In genomic region chr7:134316539-134317344, GRCh38 we compare ENCODE assay signal across 1 cellular context.
TF ChIP-seq lines count a peak whose summit lies in the region.

A gene with protein sequence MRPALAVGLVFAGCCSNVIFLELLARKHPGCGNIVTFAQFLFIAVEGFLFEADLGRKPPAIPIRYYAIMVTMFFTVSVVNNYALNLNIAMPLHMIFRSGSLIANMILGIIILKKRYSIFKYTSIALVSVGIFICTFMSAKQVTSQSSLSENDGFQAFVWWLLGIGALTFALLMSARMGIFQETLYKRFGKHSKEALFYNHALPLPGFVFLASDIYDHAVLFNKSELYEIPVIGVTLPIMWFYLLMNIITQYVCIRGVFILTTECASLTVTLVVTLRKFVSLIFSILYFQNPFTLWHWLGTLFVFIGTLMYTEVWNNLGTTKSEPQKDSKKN (minus strand): TSS chr7:134316930. CDS start chr7:134316751, 179 bp downstream.

TF ChIP-seq in GM12878, 131 proteins besides CTCF, POLR2A, EP300 and RAD21 (continued from another document):
- TF ChIP-seq GATAD2B (conservative IDR thresholded peaks at IDR 0.05; ENCODE audit: low read depth) (peak; percentile 75), GABPA (IDR thresholded peaks at IDR 0.05; ENCODE audit: low read depth) (peak; percentile 89), SIX5 (IDR thresholded peaks at IDR 0.05; ENCODE audit: low read depth, low read length, severe bottlenecking) (peak; percentile 97), STAT1 (conservative IDR thresholded peaks at IDR 0.05) (peak; percentile 53; the same call in 1 of the 2 replicates)
